20 cellular contexts compared by ENCODE assay signal in genomic region chr16:27341971-27342370, GRCh38.
"Had no signal": no experiment of that assay in that cellular context is flagged by ENCODE, and none has a peak within 500 bp of the region (broad histone marks: within the 10 kb centered on the region; RNA-seq: fewer than 3 reads in every experiment).

No MANE protein-coding gene starts in this region.

- H3K27me3 Mint-ChIP-seq: activated CD4-positive, alpha-beta T cell treated with anti-CD3 and anti-CD28 coated beads for 36 hours had no signal

- ATAC-seq: activated CD4-positive, alpha-beta T cell treated with anti-CD3 and anti-CD28 coated beads for 36 hours; pancreas; right lobe of liver; SK-N-SH treated with all-trans-retinoic acid at 6 μM for 48 hours had no signal

- DNase-seq: activated CD4-positive, alpha-beta T cell treated with anti-CD3 and anti-CD28 coated beads for 36 hours; activated CD8-positive, alpha-beta memory T cell treated with anti-CD3 and anti-CD28 coated beads for 24 hours; activated CD8-positive, alpha-beta memory T cell treated with anti-CD3 and anti-CD28 coated beads, Interleukin-2, amount 50 U/mL, for 48 hours; activated naive CD4-positive, alpha-beta T cell treated with anti-CD3 and anti-CD28 coated beads, Interleukin-2, amount 50 U/mL, for 16 hours; amniotic stem cell; dermis blood vessel endothelial cell; effector memory CD4-positive, alpha-beta T cell; esophagus squamous epithelium; immature natural killer cell; kidney glomerular epithelial cell; left ventricle myocardium inferior; pancreas; right lobe of liver; stimulated activated CD4-positive, alpha-beta T cell treated with anti-CD3 and anti-CD28 coated beads, Interleukin-4, amount 100 ng/mL, for 1 hour; stomach; trophoblast cell; WERI-Rb-1 had no signal

- H3K27ac Mint-ChIP-seq: activated CD4-positive, alpha-beta T cell treated with anti-CD3 and anti-CD28 coated beads for 36 hours had no signal

- H3K9me3 ChIP-seq: esophagus squamous epithelium, left ventricle myocardium inferior, pancreas, right lobe of liver, stomach, vagina had no signal

- H3K4me2 ChIP-seq: smooth muscle cell had no signal

- H3K27ac ChIP-seq: esophagus squamous epithelium, left ventricle myocardium inferior, pancreas, right lobe of liver, stomach, vagina, WERI-Rb-1 had no signal

- H3K4me3 ChIP-seq: esophagus squamous epithelium, left ventricle myocardium inferior, pancreas, right lobe of liver, smooth muscle cell, stomach, vagina had no signal

- H3K4me1 ChIP-seq: left ventricle myocardium inferior, pancreas, right lobe of liver, vagina had no signal

- H3K9me3 Mint-ChIP-seq: immature natural killer cell had no signal

- H3K4me3 Mint-ChIP-seq: activated CD4-positive, alpha-beta T cell treated with anti-CD3 and anti-CD28 coated beads for 36 hours; immature natural killer cell had no signal

- H3K27me3 ChIP-seq: esophagus squamous epithelium, pancreas, right lobe of liver, stomach, vagina had no signal

- FAIRE-seq: pancreas had no signal
